2 cellular contexts compared by ENCODE assay signal in the genomic region with DNA sequence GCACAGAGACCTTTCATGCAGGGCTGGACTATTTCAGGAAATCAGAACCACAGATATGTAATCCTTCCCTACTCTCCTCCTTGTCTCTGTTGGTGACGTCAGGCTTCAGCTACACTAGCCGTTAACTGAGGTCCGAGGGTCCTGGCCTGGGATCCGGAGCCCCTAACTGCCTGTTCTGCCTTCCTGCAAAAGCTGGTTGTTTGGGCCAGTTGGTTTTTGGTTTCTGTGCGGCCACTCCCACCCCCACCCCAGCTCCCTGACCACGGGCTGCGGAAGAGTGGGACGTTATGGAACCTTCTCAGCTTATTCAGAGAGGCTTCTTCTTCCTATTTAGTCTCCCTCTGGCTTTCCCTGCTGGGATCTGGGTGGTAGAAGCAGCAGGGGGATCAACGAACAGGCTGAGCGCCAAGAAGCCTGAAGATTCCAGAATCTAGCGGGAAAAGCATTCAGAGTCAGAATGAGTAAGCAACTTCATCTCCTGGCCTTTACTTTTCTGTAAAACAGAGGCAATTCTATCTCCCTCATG.
TF ChIP-seq lines count a peak whose summit lies in the region.

No MANE protein-coding gene starts in this region.

TF ChIP-seq in SK-N-SH, 30 proteins besides CTCF, POLR2A, EP300 and RAD21 (continued from another document):
- TF ChIP-seq, protein P1, sequence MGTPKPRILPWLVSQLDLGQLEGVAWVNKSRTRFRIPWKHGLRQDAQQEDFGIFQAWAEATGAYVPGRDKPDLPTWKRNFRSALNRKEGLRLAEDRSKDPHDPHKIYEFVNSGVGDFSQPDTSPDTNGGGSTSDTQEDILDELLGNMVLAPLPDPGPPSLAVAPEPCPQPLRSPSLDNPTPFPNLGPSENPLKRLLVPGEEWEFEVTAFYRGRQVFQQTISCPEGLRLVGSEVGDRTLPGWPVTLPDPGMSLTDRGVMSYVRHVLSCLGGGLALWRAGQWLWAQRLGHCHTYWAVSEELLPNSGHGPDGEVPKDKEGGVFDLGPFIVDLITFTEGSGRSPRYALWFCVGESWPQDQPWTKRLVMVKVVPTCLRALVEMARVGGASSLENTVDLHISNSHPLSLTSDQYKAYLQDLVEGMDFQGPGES (IDR thresholded peaks at IDR 0.05; ENCODE audit: low read depth, low read length), result no peak

TF ChIP-seq in SK-N-SH treated with all-trans-retinoic acid at 6 μM for 48 hours, 23 proteins besides CTCF, POLR2A, EP300 and RAD21 (continued from another document):
- TF ChIP-seq ARNTL (CRISPR knock-in tag; IDR thresholded peaks at IDR 0.05; ENCODE audit: borderline replicate concordance, low read depth), result no peak
- TF ChIP-seq BACH2 (CRISPR knock-in tag; IDR thresholded peaks at IDR 0.05; ENCODE audit: borderline replicate concordance), result no peak
- TF ChIP-seq SNAI2 (CRISPR knock-in tag; IDR thresholded peaks at IDR 0.05), result no peak
- no peak for TF ChIP-seq ZC3H10 (CRISPR knock-in tag; IDR thresholded peaks at IDR 0.05)
- no peak for TF ChIP-seq TCF4 (CRISPR knock-in tag; IDR thresholded peaks at IDR 0.05; ENCODE audit: borderline replicate concordance)
- TF ChIP-seq, protein P2, sequence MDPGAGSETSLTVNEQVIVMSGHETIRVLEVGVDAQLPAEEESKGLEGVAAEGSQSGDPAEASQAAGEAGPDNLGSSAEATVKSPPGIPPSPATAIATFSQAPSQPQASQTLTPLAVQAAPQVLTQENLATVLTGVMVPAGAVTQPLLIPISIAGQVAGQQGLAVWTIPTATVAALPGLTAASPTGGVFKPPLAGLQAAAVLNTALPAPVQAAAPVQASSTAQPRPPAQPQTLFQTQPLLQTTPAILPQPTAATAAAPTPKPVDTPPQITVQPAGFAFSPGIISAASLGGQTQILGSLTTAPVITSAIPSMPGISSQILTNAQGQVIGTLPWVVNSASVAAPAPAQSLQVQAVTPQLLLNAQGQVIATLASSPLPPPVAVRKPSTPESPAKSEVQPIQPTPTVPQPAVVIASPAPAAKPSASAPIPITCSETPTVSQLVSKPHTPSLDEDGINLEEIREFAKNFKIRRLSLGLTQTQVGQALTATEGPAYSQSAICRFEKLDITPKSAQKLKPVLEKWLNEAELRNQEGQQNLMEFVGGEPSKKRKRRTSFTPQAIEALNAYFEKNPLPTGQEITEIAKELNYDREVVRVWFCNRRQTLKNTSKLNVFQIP (CRISPR knock-in tag; IDR thresholded peaks at IDR 0.05; ENCODE audit: borderline replicate concordance, low read depth), result no peak
- TF ChIP-seq, protein P3, sequence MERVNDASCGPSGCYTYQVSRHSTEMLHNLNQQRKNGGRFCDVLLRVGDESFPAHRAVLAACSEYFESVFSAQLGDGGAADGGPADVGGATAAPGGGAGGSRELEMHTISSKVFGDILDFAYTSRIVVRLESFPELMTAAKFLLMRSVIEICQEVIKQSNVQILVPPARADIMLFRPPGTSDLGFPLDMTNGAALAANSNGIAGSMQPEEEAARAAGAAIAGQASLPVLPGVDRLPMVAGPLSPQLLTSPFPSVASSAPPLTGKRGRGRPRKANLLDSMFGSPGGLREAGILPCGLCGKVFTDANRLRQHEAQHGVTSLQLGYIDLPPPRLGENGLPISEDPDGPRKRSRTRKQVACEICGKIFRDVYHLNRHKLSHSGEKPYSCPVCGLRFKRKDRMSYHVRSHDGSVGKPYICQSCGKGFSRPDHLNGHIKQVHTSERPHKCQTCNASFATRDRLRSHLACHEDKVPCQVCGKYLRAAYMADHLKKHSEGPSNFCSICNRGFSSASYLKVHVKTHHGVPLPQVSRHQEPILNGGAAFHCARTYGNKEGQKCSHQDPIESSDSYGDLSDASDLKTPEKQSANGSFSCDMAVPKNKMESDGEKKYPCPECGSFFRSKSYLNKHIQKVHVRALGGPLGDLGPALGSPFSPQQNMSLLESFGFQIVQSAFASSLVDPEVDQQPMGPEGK (CRISPR knock-in tag; IDR thresholded peaks at IDR 0.05; ENCODE audit: borderline replicate concordance), result no peak
- TF ChIP-seq, protein P4, sequence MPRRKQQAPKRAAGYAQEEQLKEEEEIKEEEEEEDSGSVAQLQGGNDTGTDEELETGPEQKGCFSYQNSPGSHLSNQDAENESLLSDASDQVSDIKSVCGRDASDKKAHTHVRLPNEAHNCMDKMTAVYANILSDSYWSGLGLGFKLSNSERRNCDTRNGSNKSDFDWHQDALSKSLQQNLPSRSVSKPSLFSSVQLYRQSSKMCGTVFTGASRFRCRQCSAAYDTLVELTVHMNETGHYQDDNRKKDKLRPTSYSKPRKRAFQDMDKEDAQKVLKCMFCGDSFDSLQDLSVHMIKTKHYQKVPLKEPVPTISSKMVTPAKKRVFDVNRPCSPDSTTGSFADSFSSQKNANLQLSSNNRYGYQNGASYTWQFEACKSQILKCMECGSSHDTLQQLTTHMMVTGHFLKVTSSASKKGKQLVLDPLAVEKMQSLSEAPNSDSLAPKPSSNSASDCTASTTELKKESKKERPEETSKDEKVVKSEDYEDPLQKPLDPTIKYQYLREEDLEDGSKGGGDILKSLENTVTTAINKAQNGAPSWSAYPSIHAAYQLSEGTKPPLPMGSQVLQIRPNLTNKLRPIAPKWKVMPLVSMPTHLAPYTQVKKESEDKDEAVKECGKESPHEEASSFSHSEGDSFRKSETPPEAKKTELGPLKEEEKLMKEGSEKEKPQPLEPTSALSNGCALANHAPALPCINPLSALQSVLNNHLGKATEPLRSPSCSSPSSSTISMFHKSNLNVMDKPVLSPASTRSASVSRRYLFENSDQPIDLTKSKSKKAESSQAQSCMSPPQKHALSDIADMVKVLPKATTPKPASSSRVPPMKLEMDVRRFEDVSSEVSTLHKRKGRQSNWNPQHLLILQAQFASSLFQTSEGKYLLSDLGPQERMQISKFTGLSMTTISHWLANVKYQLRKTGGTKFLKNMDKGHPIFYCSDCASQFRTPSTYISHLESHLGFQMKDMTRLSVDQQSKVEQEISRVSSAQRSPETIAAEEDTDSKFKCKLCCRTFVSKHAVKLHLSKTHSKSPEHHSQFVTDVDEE (CRISPR knock-in tag; IDR thresholded peaks at IDR 0.05), result no peak
